ENCODE assay signal across 8 cellular contexts in the genomic region with DNA sequence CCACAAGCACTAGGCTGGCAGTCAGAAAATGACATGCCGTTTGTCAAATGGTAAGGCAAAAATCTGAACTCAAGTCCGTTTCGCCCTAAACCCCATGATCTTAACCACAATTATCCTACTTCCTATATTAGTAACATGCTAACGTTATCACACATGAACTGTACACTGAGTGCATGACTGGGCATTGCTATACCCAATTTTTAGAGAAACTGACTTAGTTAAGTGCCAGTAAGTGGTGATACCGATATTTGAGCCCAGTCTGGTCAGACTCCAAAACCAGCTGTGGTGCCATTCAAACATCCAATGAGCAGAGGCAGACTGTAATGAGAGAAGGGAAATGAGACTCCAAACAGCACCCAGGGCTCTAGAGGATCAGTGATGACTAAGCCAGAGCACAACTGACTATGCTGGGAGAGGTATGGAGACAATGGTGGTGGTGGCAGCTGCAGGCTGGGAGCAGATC.
DNase-seq lines count a peak whose midpoint lies in the region; ATAC-seq, FAIRE-seq and TF ChIP-seq lines count a peak whose summit lies in the region.

No MANE protein-coding gene starts in this region.

- no peaks in the 10 kb centered on the region for H4K20me1 ChIP-seq in IMR-90 (ENCODE audit: insufficient read depth, low read length)

- no peak overlapping the region for H3K4ac ChIP-seq in IMR-90 (ENCODE audit: low read depth, low read length)

- ATAC-seq in GM21723 (IDR thresholded peaks at IDR 0.05; ENCODE audit: unreplicated experiment) (peak; percentile 94), IMR-90 (ENCODE audit: low read depth) (no peak)

- no peak overlapping the region for H3K4me3 Mint-ChIP-seq in activated CD4-positive, alpha-beta T cell treated with anti-CD3 and anti-CD28 coated beads, Interleukin-2, amount 10 ng/mL, durations not matched to agents 24 days and 14 days
- H3K4me3 Mint-ChIP-seq in Caco-2 (ENCODE audit: unreplicated experiment) = no peak overlapping the region

- H3K23ac ChIP-seq in IMR-90 (ENCODE audit: low read depth, low read length) = no peak overlapping the region

- dilution Hi-C loops in IMR-90 (cut with HindIII; ENCODE audit: low sequenced_read_pairs, unreplicated experiment) = no loop called here

- no peak overlapping the region for H2BK15ac ChIP-seq in IMR-90 (ENCODE audit: low read depth, low read length)

- no peak overlapping the region for H3K27ac Mint-ChIP-seq in activated CD4-positive, alpha-beta T cell treated with anti-CD3 and anti-CD28 coated beads, Interleukin-2, amount 10 ng/mL, durations not matched to agents 24 days and 14 days
- no peak overlapping the region for H3K27ac Mint-ChIP-seq in Caco-2 (ENCODE audit: unreplicated experiment)

- CTCF ChIA-PET in IMR-90 (lab: Yijun Ruan, JAX) (no interaction called here), Caco-2 (lab: Charles Lee) (no interaction called here)

- TF ChIP-seq POLR2A in GM12891 (IDR thresholded peaks at IDR 0.05; ENCODE audit: low read depth, low read length) (no peak), IMR-90 (IDR thresholded peaks at IDR 0.05; ENCODE audit: low read depth, low read length) (no peak), Peyer's patch (IDR thresholded peaks at IDR 0.05) (no peak), ovary (IDR thresholded peaks at IDR 0.05) (no peak)

- no peaks in the 10 kb centered on the region for H3K36me3 Mint-ChIP-seq in activated CD4-positive, alpha-beta T cell treated with anti-CD3 and anti-CD28 coated beads, Interleukin-2, amount 10 ng/mL, durations not matched to agents 24 days and 14 days (ENCODE audit: low read depth)
- no peaks in the 10 kb centered on the region for H3K36me3 Mint-ChIP-seq in Caco-2 (ENCODE audit: insufficient read depth, unreplicated experiment)

- H2BK120ac ChIP-seq in IMR-90 (ENCODE audit: low read depth, low read length) = no peak overlapping the region

- no peak overlapping the region for H2BK5ac ChIP-seq in IMR-90 (ENCODE audit: low read depth, low read length, poor library complexity, severe bottlenecking)

- no CpG with 5 or more reads among the region's 5 CpGs for WGBS in IMR-90 (ENCODE audit: extremely low coverage in 2 of 2, insufficient read length in 1 of 2), 2 experiments
- WGBS in ovary, 3 donors = 86 to 93% (median 91%) methylated on average over 5 of the region's 5 CpGs

- DNase-seq in GM12891 (ENCODE audit: insufficient read length, low spot score) = no peak
- no peak for DNase-seq in IMR-90
- DNase-seq in fibroblast of the aortic adventitia (ENCODE audit: low read depth) = peak; percentile 81
- DNase-seq in Peyer's patch = no peak
- DNase-seq in activated CD4-positive, alpha-beta T cell treated with anti-CD3 and anti-CD28 coated beads, Interleukin-2, amount 10 ng/mL, durations not matched to agents 24 days and 14 days = no peak
- no peak for DNase-seq in ovary
- DNase-seq in Caco-2 = no peak

- no peak overlapping the region for H2AK9ac ChIP-seq in IMR-90 (replicated peaks; ENCODE audit: low read depth, low read length, poor library complexity)

- H2AK5ac ChIP-seq in IMR-90 (ENCODE audit: low read depth, low read length) = no peak overlapping the region

- H3K79me1 ChIP-seq in IMR-90 (ENCODE audit: low read depth in 1 of 2, low read length in 2 of 2) = no peaks in the 10 kb centered on the region

- H2AFZ ChIP-seq in IMR-90 (replicated peaks; ENCODE audit: low read length, poor library complexity) = peak overlapping the region; percentile 21

- H3K9ac ChIP-seq in IMR-90 (ENCODE audit: low read depth, low read length) = no peak overlapping the region

- no peaks in the 10 kb centered on the region for H3K4me1 Mint-ChIP-seq in activated CD4-positive, alpha-beta T cell treated with anti-CD3 and anti-CD28 coated beads, Interleukin-2, amount 10 ng/mL, durations not matched to agents 24 days and 14 days
- H3K4me1 Mint-ChIP-seq in Caco-2 (ENCODE audit: low read depth, unreplicated experiment) = no peaks in the 10 kb centered on the region

- BruUV-seq in IMR-90 (replicated peaks; lab: Mats Ljungman, UMichigan) (no TSS peak), Caco-2 (replicated peaks; lab: Mats Ljungman, UMichigan) (no TSS peak)

- H3K18ac ChIP-seq in IMR-90 (ENCODE audit: low read depth, low read length) = no peak overlapping the region

- H3K36me3 ChIP-seq in IMR-90 (ENCODE audit: control insufficient read depth, insufficient read depth, low read length) (no peaks in the 10 kb centered on the region), Peyer's patch (no peaks in the 10 kb centered on the region), ovary (no peaks in the 10 kb centered on the region), Caco-2 (ENCODE audit: control insufficient read depth, insufficient read depth, low read length) (no peaks in the 10 kb centered on the region)

- H3K27me3 ChIP-seq in IMR-90 (ENCODE audit: control insufficient read depth, insufficient read depth, low read length) = peaks cover 4% of the 10 kb centered on the region; the same call in 1 of the 2 replicates
- H3K27me3 ChIP-seq in Peyer's patch = no peaks in the 10 kb centered on the region
- H3K27me3 ChIP-seq in ovary = no peaks in the 10 kb centered on the region
- H3K27me3 ChIP-seq in Caco-2 (replicated peaks; ENCODE audit: control insufficient read depth, insufficient read depth, low read length) = no peaks in the 10 kb centered on the region; the same call in none of the 2 replicates

- H3K4me3 ChIP-seq in IMR-90 (ENCODE audit: insufficient read depth, low read depth, low read length) (no peak overlapping the region), fibroblast of the aortic adventitia (ENCODE audit: low read depth, low read length) (no peak overlapping the region), Peyer's patch (no peak overlapping the region), ovary (no peak overlapping the region), Caco-2 (ENCODE audit: low read depth, low read length) (no peak overlapping the region)

- H3K9me3 ChIP-seq in IMR-90 (ENCODE audit: control insufficient read depth, insufficient read depth, low read length) = no peaks in the 10 kb centered on the region
- no peaks in the 10 kb centered on the region for H3K9me3 ChIP-seq in Peyer's patch
- no peaks in the 10 kb centered on the region for H3K9me3 ChIP-seq in ovary
- no peaks in the 10 kb centered on the region for H3K9me3 ChIP-seq in Caco-2

- POLR2A ChIA-PET in IMR-90 (lab: Charles Lee; ENCODE audit: unreplicated experiment) (no interaction called here), Caco-2 (lab: Charles Lee) (no interaction called here)

- no peak overlapping the region for H2BK20ac ChIP-seq in IMR-90 (ENCODE audit: low read depth, low read length)

- no peak overlapping the region for H3K56ac ChIP-seq in IMR-90 (ENCODE audit: extremely low read depth, insufficient read depth, low read length)

- H3K27ac ChIP-seq in IMR-90 (ENCODE audit: insufficient read depth, low read length) (no peak overlapping the region), Peyer's patch (no peak overlapping the region), ovary (no peak overlapping the region)

- TF ChIP-seq CTCF in IMR-90 (conservative IDR thresholded peaks at IDR 0.05; ENCODE audit: low read depth, low read length) (no peak), fibroblast of the aortic adventitia (IDR thresholded peaks at IDR 0.05; ENCODE audit: insufficient read depth, low read length) (no peak), Peyer's patch (IDR thresholded peaks at IDR 0.05) (no peak), ovary (IDR thresholded peaks at IDR 0.05) (no peak), Caco-2 (IDR thresholded peaks at IDR 0.05; ENCODE audit: insufficient read depth in 1 of 2, low read depth in 1 of 2, low read length in 1 of 2, severe bottlenecking in 1 of 2, unreplicated experiment in 1 of 2) (no peak)

- H4K91ac ChIP-seq in IMR-90 (ENCODE audit: insufficient read depth, low read depth, low read length) = no peak overlapping the region

- no peak overlapping the region for H3K4me2 ChIP-seq in IMR-90 (ENCODE audit: low read depth, low read length)

- FAIRE-seq in GM12891 (lab: Jason Lieb, UNC) = peak; percentile 94

- H3K9me1 ChIP-seq in IMR-90 (ENCODE audit: insufficient read depth, low read length) = no peaks in the 10 kb centered on the region

- no peak overlapping the region for H3K14ac ChIP-seq in IMR-90 (replicated peaks; ENCODE audit: low read depth, low read length)

- no peak overlapping the region for H4K8ac ChIP-seq in IMR-90 (ENCODE audit: low read depth in 2 of 2, low read length in 2 of 2)

- in situ Hi-C loops in IMR-90 (cut with MboI; ENCODE audit: low sequenced_read_pairs) = no loop called here

- no peaks in the 10 kb centered on the region for H3K9me3 Mint-ChIP-seq in activated CD4-positive, alpha-beta T cell treated with anti-CD3 and anti-CD28 coated beads, Interleukin-2, amount 10 ng/mL, durations not matched to agents 24 days and 14 days
- no peaks in the 10 kb centered on the region for H3K9me3 Mint-ChIP-seq in Caco-2 (ENCODE audit: unreplicated experiment)

- intact Hi-C loops in IMR-90 (cut with micrococcal nuclease) = no loop called here
- intact Hi-C loops in activated CD4-positive, alpha-beta T cell treated with anti-CD3 and anti-CD28 coated beads, Interleukin-2, amount 10 ng/mL, durations not matched to agents 24 days and 14 days (cut with micrococcal nuclease) = no loop called here
- intact Hi-C loops in ovary (cut with DNase I) = no loop called here
- intact Hi-C loops in Caco-2 (cut with micrococcal nuclease; ENCODE audit: unreplicated experiment) = no loop called here

- no peak for TF ChIP-seq EP300 in ovary (IDR thresholded peaks at IDR 0.05)

- H3K4me1 ChIP-seq in IMR-90 (ENCODE audit: control insufficient read depth, insufficient read depth, low read length) = no peaks in the 10 kb centered on the region
- no peaks in the 10 kb centered on the region for H3K4me1 ChIP-seq in Peyer's patch
- H3K4me1 ChIP-seq in ovary (ENCODE audit: insufficient read depth) = no peaks in the 10 kb centered on the region
- H3K4me1 ChIP-seq in Caco-2 = no peaks in the 10 kb centered on the region

- H3K27me3 Mint-ChIP-seq in activated CD4-positive, alpha-beta T cell treated with anti-CD3 and anti-CD28 coated beads, Interleukin-2, amount 10 ng/mL, durations not matched to agents 24 days and 14 days = peaks cover 3% of the 10 kb centered on the region
- H3K27me3 Mint-ChIP-seq in Caco-2 (ENCODE audit: insufficient read depth, unreplicated experiment) = peaks cover 7% of the 10 kb centered on the region

- no peak for TF ChIP-seq RAD21 in IMR-90 (IDR thresholded peaks at IDR 0.05; ENCODE audit: low read length)

- no peak overlapping the region for H4K5ac ChIP-seq in IMR-90 (ENCODE audit: low read depth, low read length)

TF ChIP-seq in GM12891, 5 proteins besides CTCF, POLR2A, EP300 and RAD21:
- TF ChIP-seq TAF1 (IDR thresholded peaks at IDR 0.05; ENCODE audit: low read depth, low read length) = no peak
- peak; percentile 57 for TF ChIP-seq SPI1 (IDR thresholded peaks at IDR 0.05; ENCODE audit: low read depth, low read length)

TF ChIP-seq in IMR-90, 13 proteins besides CTCF, POLR2A, EP300 and RAD21 (continues in another document):
- no peak for TF ChIP-seq RCOR1 (IDR thresholded peaks at IDR 0.05; ENCODE audit: insufficient replicate concordance, low read length)
- no peak for TF ChIP-seq BHLHE40 (IDR thresholded peaks at IDR 0.05; ENCODE audit: low read depth, low read length)
- no peak for TF ChIP-seq NFE2L2 (IDR thresholded peaks at IDR 0.05; ENCODE audit: low read depth, low read length)
